In the genomic region with DNA sequence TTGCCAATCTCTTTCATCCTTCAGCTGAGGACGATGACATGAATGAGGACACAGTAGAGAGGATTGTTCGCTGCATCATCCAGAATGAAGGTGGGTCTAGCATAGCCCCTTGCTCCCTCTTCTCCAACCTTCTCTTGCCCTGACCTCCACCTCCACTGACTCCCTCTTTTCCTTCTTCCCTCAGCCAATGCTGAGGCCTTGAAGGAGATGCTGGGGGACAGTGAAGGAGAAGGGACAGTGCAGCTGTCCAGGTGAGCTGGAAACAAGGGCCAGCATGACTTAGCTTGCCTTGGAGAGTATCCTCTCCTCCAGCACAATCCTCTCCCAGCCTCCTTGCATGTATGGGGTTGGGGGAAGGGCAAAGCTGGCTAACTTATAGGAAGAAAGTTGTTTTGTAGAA, we compare ENCODE assay signal across 12 cellular contexts. TPM values are rescaled to one million over a fixed set of nuclear protein-coding genes. Genes with fewer than 3 reads are reported as not detected.
A peak's percentile ranks its signal among the peaks of the same experiment; 100 is the strongest.
DNase-seq lines count a peak whose midpoint lies in the region; ATAC-seq and TF ChIP-seq lines count a peak whose summit lies in the region.
"Had no signal": no experiment of that assay in that cellular context is flagged by ENCODE, and none has a peak within 500 bp of the region (broad histone marks: within the 10 kb centered on the region; RNA-seq: fewer than 3 reads in every experiment).

No MANE protein-coding gene starts in this region.

- peak overlapping the region; percentile 93 for H3K4me3 Mint-ChIP-seq in activated CD8-positive, alpha-beta memory T cell treated with anti-CD3 and anti-CD28 coated beads, Interleukin-2, amount 10 ng/mL, durations not matched to agents 7 days and 5 days
- peak overlapping the region; percentile 94 for H3K4me3 Mint-ChIP-seq in memory B cell

- WGBS in transverse colon (ENCODE audit: low coverage in 1 of 2), 2 donors, result 83% methylated on average over 2 of the region's 2 CpGs; no CpG with 5 or more reads in 1 of the 2 donors

- H3K27ac ChIP-seq in BLaER1 treated with 17β-estradiol and CSF1 and Interleukin-3, amounts not matched to agents 10 nM and 100 nM, result peak overlapping the region in 8 of 11 experiments; percentile 73 to 83 (median 77); a peak in 9 of 22 replicates
- H3K27ac ChIP-seq in transverse colon, result no peak overlapping the region
- H3K27ac ChIP-seq: right lobe of liver, SK-N-MC, stomach had no signal

- peaks cover 17% of the 10 kb centered on the region for H3K36me3 Mint-ChIP-seq in activated CD8-positive, alpha-beta memory T cell treated with anti-CD3 and anti-CD28 coated beads, Interleukin-2, amount 10 ng/mL, durations not matched to agents 7 days and 5 days
- H3K36me3 Mint-ChIP-seq in memory B cell, result peaks cover 9% of the 10 kb centered on the region

- ATAC-seq in activated CD8-positive, alpha-beta memory T cell treated with anti-CD3 and anti-CD28 coated beads, Interleukin-2, amount 10 ng/mL, durations not matched to agents 7 days and 5 days, result no peak
- ATAC-seq in memory B cell (ENCODE audit: low read depth) (no peak), GM21619 (IDR thresholded peaks at IDR 0.05; ENCODE audit: unreplicated experiment) (no peak)

- peaks cover 60% of the 10 kb centered on the region for H3K4me1 Mint-ChIP-seq in activated CD8-positive, alpha-beta memory T cell treated with anti-CD3 and anti-CD28 coated beads, Interleukin-2, amount 10 ng/mL, durations not matched to agents 7 days and 5 days
- peaks cover 27% of the 10 kb centered on the region for H3K4me1 Mint-ChIP-seq in memory B cell

- peaks cover 15 to 66% (median 44%) of the 10 kb centered on the region in 11 experiments; a peak in 21 of 22 replicates for H3K36me3 ChIP-seq in BLaER1 treated with 17β-estradiol and CSF1 and Interleukin-3, amounts not matched to agents 10 nM and 100 nM
- H3K36me3 ChIP-seq in transverse colon, result no peaks in the 10 kb centered on the region
- H3K36me3 ChIP-seq: right lobe of liver had no signal

- H3K4me2 ChIP-seq in BLaER1 treated with 17β-estradiol and CSF1 and Interleukin-3, amounts not matched to agents 10 nM and 100 nM, result peak overlapping the region; percentile 90 to 99 (median 96)

- H3K9ac ChIP-seq in BLaER1 treated with 17β-estradiol and CSF1 and Interleukin-3, amounts not matched to agents 10 nM and 100 nM, result peak overlapping the region in 1 of 11 experiments; percentile 87; a peak in 1 of 22 replicates

- peak overlapping the region in 5 of 10 experiments; percentile 80 to 95 (median 88); a peak in 8 of 20 replicates for H3K4me3 ChIP-seq in BLaER1 treated with 17β-estradiol and CSF1 and Interleukin-3, amounts not matched to agents 10 nM and 100 nM
- H3K4me3 ChIP-seq in GM12865 (ENCODE audit: low read depth, low read length) (peak overlapping the region; percentile 79; the same call in 1 of the 2 replicates), transverse colon (no peak overlapping the region)
- H3K4me3 ChIP-seq: SK-N-MC had no signal

- H3K9me3 Mint-ChIP-seq in activated CD8-positive, alpha-beta memory T cell treated with anti-CD3 and anti-CD28 coated beads, Interleukin-2, amount 10 ng/mL, durations not matched to agents 7 days and 5 days (ENCODE audit: low read depth), result no peaks in the 10 kb centered on the region
- no peaks in the 10 kb centered on the region for H3K9me3 Mint-ChIP-seq in memory B cell

- peaks cover 15 to 68% (median 22%) of the 10 kb centered on the region in 11 experiments; a peak in 18 of 22 replicates for H4K20me1 ChIP-seq in BLaER1 treated with 17β-estradiol and CSF1 and Interleukin-3, amounts not matched to agents 10 nM and 100 nM

- H3K4me1 ChIP-seq in BLaER1 treated with 17β-estradiol and CSF1 and Interleukin-3, amounts not matched to agents 10 nM and 100 nM, result peaks cover 38 to 87% (median 73%) of the 10 kb centered on the region in 10 experiments
- peaks cover 15 to 31% (median 26%) of the 10 kb centered on the region in 4 donors for H3K4me1 ChIP-seq in transverse colon

- no peaks in the 10 kb centered on the region for H3K9me3 ChIP-seq in BLaER1 treated with 17β-estradiol and CSF1 and Interleukin-3, amounts not matched to agents 10 nM and 100 nM (replicated peaks in 1 of 11)
- H3K9me3 ChIP-seq in transverse colon, result no peaks in the 10 kb centered on the region
- H3K9me3 ChIP-seq: right lobe of liver, stomach had no signal

- H3K27me3 Mint-ChIP-seq in activated CD8-positive, alpha-beta memory T cell treated with anti-CD3 and anti-CD28 coated beads, Interleukin-2, amount 10 ng/mL, durations not matched to agents 7 days and 5 days, result no peaks in the 10 kb centered on the region
- H3K27me3 Mint-ChIP-seq in memory B cell, result no peaks in the 10 kb centered on the region

- TF ChIP-seq EP300 in transverse colon (IDR thresholded peaks at IDR 0.05; ENCODE audit: low read depth), result no peak

- no peak for TF ChIP-seq POLR2A in transverse colon (IDR thresholded peaks at IDR 0.05)

- in situ Hi-C loops in GM13977 (cut with MboI; ENCODE audit: low pct_unique_long_range_greater_than_20kb, low sequenced_read_pairs, unreplicated experiment), result no loop called here
- in situ Hi-C loops in transverse colon (cut with MboI; ENCODE audit: low pct_ligation_motif_present in 1 of 4, low pct_unique_long_range_greater_than_20kb in 1 of 4, low sequenced_read_pairs in 3 of 4), result no loop called here

- intact Hi-C loops in transverse colon (cut with DNase I; ENCODE audit: low total_unique reads), result no loop called here

- no peaks in the 10 kb centered on the region for H3K27me3 ChIP-seq in BLaER1 treated with 17β-estradiol and CSF1 and Interleukin-3, amounts not matched to agents 10 nM and 100 nM
- H3K27me3 ChIP-seq in transverse colon, result no peaks in the 10 kb centered on the region
- H3K27me3 ChIP-seq: right lobe of liver had no signal

- CTCF ChIA-PET in activated CD8-positive, alpha-beta memory T cell treated with anti-CD3 and anti-CD28 coated beads, Interleukin-2, amount 10 ng/mL, durations not matched to agents 7 days and 5 days (lab: Charles Lee), result interaction anchor here (1.1 to 11.1 kb wide), 11 partner anchors 13 to 330 kb away, joined by 3 to 171 read pairs (median 22); partner anchors contain the start of genes DIAPH1, FCHSD1 and RNF14

- TF ChIP-seq CTCF in GM12865 (IDR thresholded peaks at IDR 0.05; ENCODE audit: insufficient read depth, low read depth, low read length, missing control alignments) (no peak), GM13977 (IDR thresholded peaks at IDR 0.05; ENCODE audit: extremely low read depth, insufficient read depth, missing control alignments) (no peak), transverse colon (IDR thresholded peaks at IDR 0.05) (no peak)

- DNase-seq in GM12865 (ENCODE audit: low read depth), result no peak
- no peak for DNase-seq in activated CD8-positive, alpha-beta memory T cell treated with anti-CD3 and anti-CD28 coated beads, Interleukin-2, amount 10 ng/mL, durations not matched to agents 7 days and 5 days
- DNase-seq in memory B cell (ENCODE audit: low spot score in 2 of 2), result no peak
- DNase-seq in GM13977 (ENCODE audit: low spot score), result no peak
- DNase-seq in transverse colon, result no peak
- DNase-seq in NCI-H1436 (lab: John Stamatoyannopoulos, UW), result no peak
- DNase-seq: NCI-H2171 had no signal

- peak overlapping the region; percentile 94 for H3K27ac Mint-ChIP-seq in activated CD8-positive, alpha-beta memory T cell treated with anti-CD3 and anti-CD28 coated beads, Interleukin-2, amount 10 ng/mL, durations not matched to agents 7 days and 5 days
- peak overlapping the region; percentile 74 for H3K27ac Mint-ChIP-seq in memory B cell

RNA-seq across cellular contexts. Expression of gene RELL2, which starts 2.0 kb away (rescaled TPM):
- total RNA-seq in activated CD8-positive, alpha-beta memory T cell treated with anti-CD3 and anti-CD28 coated beads, Interleukin-2, amount 10 ng/mL, durations not matched to agents 7 days and 5 days, result 10 to 100 TPM; 28.0 to 35.8 TPM
- 10 to 100 TPM in 1 of 4 donors, 1 to 10 TPM in 3; 4.4 to 19.1 (median 7.5) TPM for total RNA-seq in transverse colon

RNA-seq across cellular contexts. Expression of gene HDAC3, which starts 2.1 kb away (rescaled TPM):
- 10 to 100 TPM; 87.1 to 90.0 TPM for total RNA-seq in activated CD8-positive, alpha-beta memory T cell treated with anti-CD3 and anti-CD28 coated beads, Interleukin-2, amount 10 ng/mL, durations not matched to agents 7 days and 5 days
- total RNA-seq in transverse colon, result 10 to 100 TPM; 12.7 to 45.1 (median 40.2) TPM

RNA-seq across cellular contexts. Expression of gene FCHSD1, which starts 12.4 kb away (rescaled TPM):
- total RNA-seq in activated CD8-positive, alpha-beta memory T cell treated with anti-CD3 and anti-CD28 coated beads, Interleukin-2, amount 10 ng/mL, durations not matched to agents 7 days and 5 days, result 10 to 100 TPM; 46.5 to 64.1 TPM
- 10 to 100 TPM; 26.1 to 69.9 (median 43.1) TPM for total RNA-seq in transverse colon

RNA-seq across cellular contexts. Expression of gene DIAPH1, which starts 20.0 kb away (rescaled TPM):
- total RNA-seq in activated CD8-positive, alpha-beta memory T cell treated with anti-CD3 and anti-CD28 coated beads, Interleukin-2, amount 10 ng/mL, durations not matched to agents 7 days and 5 days, result 100 to 1,000 TPM; 284 to 295 TPM
- total RNA-seq in transverse colon, result 100 to 1,000 TPM in 1 of 4 donors, 10 to 100 TPM in 3; 55.4 to 150 (median 91.4) TPM

RNA-seq across cellular contexts. Expression of gene ARAP3, which starts 43.3 kb away (rescaled TPM):
- 10 to 100 TPM in 1 of 2 experiments, 1 to 10 TPM in 1; 9.9 to 11.0 TPM for total RNA-seq in activated CD8-positive, alpha-beta memory T cell treated with anti-CD3 and anti-CD28 coated beads, Interleukin-2, amount 10 ng/mL, durations not matched to agents 7 days and 5 days
- total RNA-seq in transverse colon, result 1 to 10 TPM; 1.1 to 4.0 (median 3.3) TPM

Comparison
In these comparisons a context has a peak if more than half of its experiments do, and no peak if none do; other contexts are left out.
1. H3K27ac ChIP-seq: peak in BLaER1 treated with 17β-estradiol and CSF1 and Interleukin-3, amounts not matched to agents 10 nM and 100 nM (8 of 11); none in transverse colon (0 of 4).